ENCODE assay signal across 12 cellular contexts in the genomic region with DNA sequence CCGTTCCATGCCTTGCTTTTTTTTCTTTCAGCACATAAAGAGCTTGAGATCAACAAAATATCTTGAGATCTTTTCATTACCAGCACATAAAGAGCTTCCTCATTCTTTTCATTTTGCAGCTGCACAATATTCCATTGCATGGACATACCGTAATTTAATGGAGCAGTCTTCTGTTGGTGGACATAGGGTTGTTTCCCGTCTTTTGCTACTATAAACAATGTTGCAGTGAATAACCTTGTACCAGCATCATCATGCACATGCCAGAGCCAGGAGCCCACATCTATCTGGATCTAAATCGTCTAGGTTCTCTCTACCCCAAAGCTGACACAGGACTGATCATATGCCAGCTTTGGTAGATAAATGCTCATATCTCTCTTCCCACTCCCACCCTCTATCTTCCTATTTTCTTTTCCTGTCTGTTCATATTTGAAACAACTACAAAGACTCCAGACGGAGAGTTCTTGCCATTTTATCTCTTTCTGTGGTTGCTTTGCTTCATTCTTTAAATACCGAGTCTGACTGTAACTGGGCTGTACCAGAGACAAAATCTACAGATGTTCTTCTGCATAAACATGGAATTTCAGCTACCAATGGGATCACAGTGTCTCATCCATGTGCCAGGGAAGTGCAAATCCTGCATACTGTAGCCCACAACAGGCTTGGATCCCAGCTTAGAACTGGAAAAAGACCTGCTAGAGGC. TPM values are rescaled to one million over a fixed set of nuclear protein-coding genes. Genes with fewer than 3 reads are reported as not detected.
DNase-seq lines count a peak whose midpoint lies in the region; ATAC-seq, FAIRE-seq and TF ChIP-seq lines count a peak whose summit lies in the region.
"Had no signal": no experiment of that assay in that cellular context is flagged by ENCODE, and none has a peak within 500 bp of the region (broad histone marks: within the 10 kb centered on the region; RNA-seq: fewer than 3 reads in every experiment).

No MANE protein-coding gene starts in this region.

- no peak overlapping the region for H3K9ac ChIP-seq in liver (ENCODE audit: low read depth in 1 of 2, low read length in 2 of 2)
- H3K9ac ChIP-seq in HepG2 (ENCODE audit: insufficient read depth, low read depth, low read length), result no peak overlapping the region
- H3K9ac ChIP-seq in astrocyte (ENCODE audit: low read length), result no peak overlapping the region

- H3K27me3 ChIP-seq in liver (ENCODE audit: control insufficient read depth in 4 of 4, insufficient read depth in 4 of 4, low read length in 3 of 4) (no peaks in the 10 kb centered on the region), HepG2 (ENCODE audit: control insufficient read depth in 1 of 2, insufficient read depth in 2 of 2, low read length in 2 of 2) (no peaks in the 10 kb centered on the region; a peak in 2 of 5 replicates), astrocyte (ENCODE audit: insufficient read depth, low read length) (no peaks in the 10 kb centered on the region), lung (ENCODE audit: control insufficient read depth, insufficient read depth) (no peaks in the 10 kb centered on the region)

- no TSS peak for BruUV-seq in HepG2 (replicated peaks; lab: Mats Ljungman, UMichigan)

- H4K20me1 ChIP-seq in HepG2 (ENCODE audit: insufficient read depth, low read length) (no peaks in the 10 kb centered on the region), astrocyte (ENCODE audit: insufficient read depth, low read length) (no peaks in the 10 kb centered on the region)

- H3K9me3 Mint-ChIP-seq in astrocyte (ENCODE audit: unreplicated experiment) (peaks cover 5% of the 10 kb centered on the region), progenitor cell of endocrine pancreas (ENCODE audit: low read depth) (no peaks in the 10 kb centered on the region)

- H3K4me3 ChIP-seq in liver (ENCODE audit: low read depth in 1 of 3, low read length in 3 of 3) (no peak overlapping the region), HepG2 (replicated peaks in 1 of 3; ENCODE audit: insufficient read depth in 1 of 3, low read depth in 2 of 3, low read length in 3 of 3) (no peak overlapping the region), astrocyte (ENCODE audit: insufficient read depth, low read depth, low read length) (no peak overlapping the region), lung (no peak overlapping the region)

- POLR2A ChIA-PET in HepG2 (lab: Yijun Ruan, JAX), result no interaction called here

- DNase-seq in HepG2 (ENCODE audit: low spot score) (no peak), astrocyte (ENCODE audit: low read depth) (peak; percentile 98), lung (ENCODE audit: low spot score) (no peak), NCI-H2107 treated with DMSO at 0.1 percent for 48 hours (lab: John Stamatoyannopoulos, UW; ENCODE audit: unreplicated experiment) (no peak), progenitor cell of endocrine pancreas (ENCODE audit: low spot score, unreplicated experiment) (no peak)
- DNase-seq: amniotic stem cell, NCI-H2171 had no signal

- H3K27ac Mint-ChIP-seq in astrocyte (ENCODE audit: unreplicated experiment) (peak overlapping the region; percentile 84), progenitor cell of endocrine pancreas (no peak overlapping the region)

- 83% methylated on average over 6 of the region's 6 CpGs for WGBS in liver
- 37% methylated on average over 6 of the region's 6 CpGs for WGBS in HepG2 (ENCODE audit: low lambda C conversion rate)
- 70 to 75% methylated on average over 6 of the region's 6 CpGs for WGBS in lung, 2 donors

- H3K4me2 ChIP-seq in HepG2 (ENCODE audit: low read depth, low read length) (no peak overlapping the region), astrocyte (ENCODE audit: low read length) (peak overlapping the region; percentile 58)

- H3K36me3 ChIP-seq in liver (ENCODE audit: control insufficient read depth in 4 of 4, insufficient read depth in 3 of 4, low read depth in 1 of 4, low read length in 3 of 4) (no peaks in the 10 kb centered on the region), HepG2 (replicated peaks in 1 of 2; ENCODE audit: control insufficient read depth in 1 of 2, insufficient read depth in 2 of 2, low read length in 2 of 2) (no peaks in the 10 kb centered on the region), astrocyte (ENCODE audit: insufficient read depth, low read length) (no peaks in the 10 kb centered on the region), lung (ENCODE audit: control insufficient read depth in 2 of 2, insufficient read depth in 2 of 2, low read length in 2 of 2) (no peaks in the 10 kb centered on the region)

- H3K27ac ChIP-seq in liver (ENCODE audit: low read depth in 1 of 2, low read length in 2 of 2) (no peak overlapping the region), HepG2 (ENCODE audit: extremely low read length, insufficient read depth, low read length) (no peak overlapping the region), astrocyte (ENCODE audit: low read depth, low read length) (peak overlapping the region; percentile 32), lung (ENCODE audit: low read depth in 1 of 2, low read length in 1 of 2) (peak overlapping the region; percentile 12 to 89)
- H3K27ac ChIP-seq: C4-2B had no signal

- no peak for TF ChIP-seq RAD21 in liver (IDR thresholded peaks at IDR 0.05)
- TF ChIP-seq RAD21 in HepG2 (CRISPR knock-in tag; IDR thresholded peaks at IDR 0.05), result no peak

- H3K27me3 Mint-ChIP-seq in astrocyte (ENCODE audit: low read depth, unreplicated experiment), result no peaks in the 10 kb centered on the region
- peaks cover 22% of the 10 kb centered on the region for H3K27me3 Mint-ChIP-seq in progenitor cell of endocrine pancreas

- no peak for TF ChIP-seq POLR2A in HepG2 (IDR thresholded peaks at IDR 0.05; ENCODE audit: insufficient read depth in 1 of 2, low read depth in 2 of 2, low read length in 2 of 2)

- H3K36me3 Mint-ChIP-seq in astrocyte (ENCODE audit: low read depth, unreplicated experiment), result no peaks in the 10 kb centered on the region
- H3K36me3 Mint-ChIP-seq in progenitor cell of endocrine pancreas (ENCODE audit: insufficient read depth), result no peaks in the 10 kb centered on the region

- no peak for TF ChIP-seq CTCF in liver (IDR thresholded peaks at IDR 0.05; ENCODE audit: low read depth, low read length, missing input control)
- TF ChIP-seq CTCF in HepG2 (CRISPR knock-in tag; IDR thresholded peaks at IDR 0.05), result no peak
- no peak for TF ChIP-seq CTCF in astrocyte (IDR thresholded peaks at IDR 0.05; ENCODE audit: insufficient read depth, low read depth, low read length)
- no peak for TF ChIP-seq CTCF in lung (IDR thresholded peaks at IDR 0.05; ENCODE audit: control extremely low read depth, extremely low read depth)
- no peak for TF ChIP-seq CTCF in progenitor cell of endocrine pancreas (IDR thresholded peaks at IDR 0.05; ENCODE audit: unreplicated experiment)

- in situ Hi-C loops in HepG2 (cut with HindIII; ENCODE audit: extremely low pct_ligation_motif_present, low pct_unique_long_range_greater_than_20kb), result no loop called here

- H3K4me1 Mint-ChIP-seq in astrocyte (ENCODE audit: low read depth, unreplicated experiment) (peaks cover 61% of the 10 kb centered on the region), progenitor cell of endocrine pancreas (ENCODE audit: low read depth) (peaks cover 23% of the 10 kb centered on the region)

- H3K4me1 ChIP-seq in liver (ENCODE audit: control insufficient read depth in 4 of 4, insufficient read depth in 4 of 4, low read length in 3 of 4) (peaks cover 0 to 22% (median 11%) of the 10 kb centered on the region in 4 donors), HepG2 (ENCODE audit: insufficient read depth, low read length) (peaks cover 66% of the 10 kb centered on the region), astrocyte (ENCODE audit: insufficient read depth, low read length) (peaks cover 49% of the 10 kb centered on the region), lung (ENCODE audit: control insufficient read depth in 2 of 2, insufficient read depth in 2 of 2, low read length in 2 of 2) (peaks cover 8 to 10% of the 10 kb centered on the region in 2 donors)

- no peak overlapping the region for H2AFZ ChIP-seq in HepG2 (ENCODE audit: low read length)
- no peak overlapping the region for H2AFZ ChIP-seq in astrocyte (ENCODE audit: low read depth, low read length)

- CTCF ChIA-PET in HepG2 (lab: Yijun Ruan, JAX; ENCODE audit: low intra/inter-chr PET ratio, low total read pairs), result no interaction called here

- H3K9me3 ChIP-seq in liver (ENCODE audit: control insufficient read depth in 4 of 4, low read length in 3 of 4), result no peaks in the 10 kb centered on the region
- no peaks in the 10 kb centered on the region for H3K9me3 ChIP-seq in HepG2 (ENCODE audit: low read length)
- no peaks in the 10 kb centered on the region for H3K9me3 ChIP-seq in astrocyte (ENCODE audit: insufficient read depth, low read depth, low read length)
- H3K9me3 ChIP-seq in lung (ENCODE audit: control insufficient read depth in 2 of 2, insufficient read depth in 1 of 2, low read length in 1 of 2), result no peaks in the 10 kb centered on the region

- TF ChIP-seq EP300 in HepG2 (IDR thresholded peaks at IDR 0.05; ENCODE audit: low read depth in 2 of 2, low read length in 2 of 2) (no peak), HepG2 (CRISPR knock-in tag; IDR thresholded peaks at IDR 0.05; ENCODE audit: borderline replicate concordance) (no peak)

- H3K79me2 ChIP-seq in HepG2 (ENCODE audit: insufficient read depth, low read length) (no peaks in the 10 kb centered on the region), astrocyte (ENCODE audit: insufficient read depth, low read length) (no peaks in the 10 kb centered on the region)

- intact Hi-C loops in HepG2 (cut with micrococcal nuclease; ENCODE audit: unreplicated experiment), result loop anchor here (5.0 to 10.0 kb wide), 3 partner anchors 49 to 169 kb away; a partner anchor contains a TSS

- peak overlapping the region; percentile 23 for H3K4me3 Mint-ChIP-seq in astrocyte (ENCODE audit: unreplicated experiment)
- H3K4me3 Mint-ChIP-seq in progenitor cell of endocrine pancreas (ENCODE audit: low read depth), result no peak overlapping the region

- FAIRE-seq in HepG2 (lab: Jason Lieb, UNC), result no peak
- FAIRE-seq in astrocyte (lab: Jason Lieb, UNC), result peak; percentile 23

- ATAC-seq in HepG2 (no peak), lung (ENCODE audit: insufficient read depth, low FRiP score) (no peak), HG02759 (IDR thresholded peaks at IDR 0.05; ENCODE audit: unreplicated experiment) (no peak), HG02571 (IDR thresholded peaks at IDR 0.05; ENCODE audit: unreplicated experiment) (no peak)
- ATAC-seq: left lobe of liver had no signal

RNA-seq across cellular contexts. Expression of a gene that starts 47.1 kb away (rescaled TPM):
- total RNA-seq in liver (10 to 100 TPM; 37.9 to 92.3 TPM), HepG2 (2016; rRNA removed; fragmentation: Illumina TruSeq; extraction: Trizol) (27.1 and 30.8 TPM in 2 replicates), astrocyte (93.0 and 98.2 TPM in 2 replicates), lung (1,000 to 10,000 TPM in 1 of 2 donors, 100 to 1,000 TPM in 1; 392 to 1,115 TPM), progenitor cell of endocrine pancreas (114 and 119 TPM in 2 replicates)
- polyA plus RNA-seq in liver (10 to 100 TPM; 18.6 to 37.0 TPM), HepG2 (2011; rRNA removed) (6.7 and 8.9 TPM in 2 replicates), lung (100 to 1,000 TPM; 102 to 126 TPM)
- 7.8 TPM in 2 replicates for total RNA-seq in HepG2 (2016; cell fraction: cytosol; rRNA removed; fragmentation: Illumina TruSeq; extraction: Trizol; ENCODE audit: low read depth)
- total RNA-seq in HepG2 (2016; cell fraction: insoluble cytoplasmic fraction; rRNA removed; fragmentation: Illumina TruSeq; extraction: Trizol), result 23.2 and 26.6 TPM in 2 replicates
- 5.6 and 6.2 TPM in 2 replicates for total RNA-seq in HepG2 (2016; cell fraction: membrane; rRNA removed; fragmentation: Illumina TruSeq; extraction: Trizol)
- 42.6 and 50.0 TPM in 2 replicates for total RNA-seq in HepG2 (2016; cell fraction: nucleus; rRNA removed; fragmentation: Illumina TruSeq; extraction: Trizol)
- polyA plus RNA-seq in HepG2 (2011; cell fraction: cytosol; rRNA removed), result 3.2 and 4.7 TPM in 2 replicates
- polyA plus RNA-seq in HepG2 (2011; cell fraction: nucleus; rRNA removed), result 21.9 and 22.5 TPM in 2 replicates
- 9.2 and 10.1 TPM in 2 replicates for polyA plus RNA-seq in HepG2 (2012)
- 0.60 and 0.94 TPM in 2 replicates for polyA plus RNA-seq in HepG2 (2016; cell fraction: cytosol; fragmentation: Illumina TruSeq; extraction: Trizol; ENCODE audit: low read depth)
- polyA plus RNA-seq in HepG2 (2016; cell fraction: insoluble cytoplasmic fraction; fragmentation: Illumina TruSeq; extraction: Trizol; ENCODE audit: low read depth), result 9.5 and 10.5 TPM in 2 replicates
- 1.3 and 1.5 TPM in 2 replicates for polyA plus RNA-seq in HepG2 (2016; cell fraction: membrane; fragmentation: Illumina TruSeq; extraction: Trizol; ENCODE audit: low read depth)
- polyA plus RNA-seq in HepG2 (2016; cell fraction: nucleus; fragmentation: Illumina TruSeq; extraction: Trizol; ENCODE audit: insufficient read depth, low read depth), result 18.4 and 20.2 TPM in 2 replicates
- polyA minus RNA-seq in HepG2 (2011; rRNA and poly(A)+ RNA removed; ENCODE audit: low replicate concordance), result 33.6 and 122 TPM in 2 replicates
- polyA minus RNA-seq in HepG2 (2011; cell fraction: cytosol; rRNA and poly(A)+ RNA removed), result 15.6 and 26.8 TPM in 2 replicates
- 96.2 and 112 TPM in 2 replicates for polyA minus RNA-seq in HepG2 (2011; cell fraction: nucleus; rRNA and poly(A)+ RNA removed)

Comparison
In these comparisons a context has a peak if more than half of its experiments do, and no peak if none do; other contexts are left out.
1. H3K27ac ChIP-seq: peak in astrocyte (single experiment) and lung (2 of 2); none in liver (0 of 2) and HepG2 (single experiment).